1 cellular context compared by ENCODE assay signal in the genomic region with DNA sequence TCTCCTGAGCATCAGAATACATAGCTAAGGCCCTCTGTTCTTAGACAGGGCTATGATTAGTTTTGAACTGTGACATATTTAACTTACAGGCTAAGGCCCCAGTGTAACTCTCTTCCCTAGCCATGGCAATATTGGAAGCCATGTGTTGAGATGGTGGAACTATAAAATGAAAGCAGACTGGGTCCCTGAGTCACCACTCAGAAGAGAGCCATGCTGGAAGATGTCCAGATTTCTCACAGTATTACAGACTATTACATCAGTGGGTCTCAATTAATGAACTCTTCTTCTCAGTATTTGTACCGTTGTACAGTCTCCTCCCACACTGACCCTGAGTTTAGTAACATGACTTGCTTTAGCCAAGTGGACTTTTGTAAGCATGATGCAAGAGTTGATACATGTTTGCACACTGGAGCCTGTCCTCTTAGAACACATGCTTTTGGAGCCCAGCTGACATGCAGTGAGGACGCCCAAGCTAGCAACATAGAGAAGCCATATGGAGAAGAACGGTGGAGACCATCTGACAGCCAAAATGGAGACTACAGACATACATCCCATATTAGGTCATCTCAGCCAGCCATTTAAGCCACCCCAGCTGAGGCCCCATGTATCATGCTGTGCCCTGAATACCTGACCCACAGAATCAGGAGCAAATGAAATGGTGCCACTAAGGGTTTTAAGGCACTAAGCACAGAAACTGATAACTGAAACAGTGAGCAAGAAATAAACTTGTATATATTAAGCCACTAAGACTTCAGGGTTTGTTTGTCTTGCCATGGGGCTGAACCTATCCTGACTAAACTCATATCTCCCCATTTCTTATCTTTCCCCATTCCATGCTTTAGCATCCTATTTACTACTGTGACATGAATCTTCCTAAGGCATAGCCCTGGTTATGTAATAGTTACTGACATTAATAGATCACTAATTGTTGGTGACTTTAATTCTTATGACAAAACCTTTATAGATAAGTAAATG.
TF ChIP-seq lines count a peak whose summit lies in the region.

No MANE protein-coding gene starts in this region.

TF ChIP-seq in K562, 482 proteins besides CTCF, POLR2A, EP300 and RAD21 (continued from another document and continues in another):
- TF ChIP-seq, protein P1, sequence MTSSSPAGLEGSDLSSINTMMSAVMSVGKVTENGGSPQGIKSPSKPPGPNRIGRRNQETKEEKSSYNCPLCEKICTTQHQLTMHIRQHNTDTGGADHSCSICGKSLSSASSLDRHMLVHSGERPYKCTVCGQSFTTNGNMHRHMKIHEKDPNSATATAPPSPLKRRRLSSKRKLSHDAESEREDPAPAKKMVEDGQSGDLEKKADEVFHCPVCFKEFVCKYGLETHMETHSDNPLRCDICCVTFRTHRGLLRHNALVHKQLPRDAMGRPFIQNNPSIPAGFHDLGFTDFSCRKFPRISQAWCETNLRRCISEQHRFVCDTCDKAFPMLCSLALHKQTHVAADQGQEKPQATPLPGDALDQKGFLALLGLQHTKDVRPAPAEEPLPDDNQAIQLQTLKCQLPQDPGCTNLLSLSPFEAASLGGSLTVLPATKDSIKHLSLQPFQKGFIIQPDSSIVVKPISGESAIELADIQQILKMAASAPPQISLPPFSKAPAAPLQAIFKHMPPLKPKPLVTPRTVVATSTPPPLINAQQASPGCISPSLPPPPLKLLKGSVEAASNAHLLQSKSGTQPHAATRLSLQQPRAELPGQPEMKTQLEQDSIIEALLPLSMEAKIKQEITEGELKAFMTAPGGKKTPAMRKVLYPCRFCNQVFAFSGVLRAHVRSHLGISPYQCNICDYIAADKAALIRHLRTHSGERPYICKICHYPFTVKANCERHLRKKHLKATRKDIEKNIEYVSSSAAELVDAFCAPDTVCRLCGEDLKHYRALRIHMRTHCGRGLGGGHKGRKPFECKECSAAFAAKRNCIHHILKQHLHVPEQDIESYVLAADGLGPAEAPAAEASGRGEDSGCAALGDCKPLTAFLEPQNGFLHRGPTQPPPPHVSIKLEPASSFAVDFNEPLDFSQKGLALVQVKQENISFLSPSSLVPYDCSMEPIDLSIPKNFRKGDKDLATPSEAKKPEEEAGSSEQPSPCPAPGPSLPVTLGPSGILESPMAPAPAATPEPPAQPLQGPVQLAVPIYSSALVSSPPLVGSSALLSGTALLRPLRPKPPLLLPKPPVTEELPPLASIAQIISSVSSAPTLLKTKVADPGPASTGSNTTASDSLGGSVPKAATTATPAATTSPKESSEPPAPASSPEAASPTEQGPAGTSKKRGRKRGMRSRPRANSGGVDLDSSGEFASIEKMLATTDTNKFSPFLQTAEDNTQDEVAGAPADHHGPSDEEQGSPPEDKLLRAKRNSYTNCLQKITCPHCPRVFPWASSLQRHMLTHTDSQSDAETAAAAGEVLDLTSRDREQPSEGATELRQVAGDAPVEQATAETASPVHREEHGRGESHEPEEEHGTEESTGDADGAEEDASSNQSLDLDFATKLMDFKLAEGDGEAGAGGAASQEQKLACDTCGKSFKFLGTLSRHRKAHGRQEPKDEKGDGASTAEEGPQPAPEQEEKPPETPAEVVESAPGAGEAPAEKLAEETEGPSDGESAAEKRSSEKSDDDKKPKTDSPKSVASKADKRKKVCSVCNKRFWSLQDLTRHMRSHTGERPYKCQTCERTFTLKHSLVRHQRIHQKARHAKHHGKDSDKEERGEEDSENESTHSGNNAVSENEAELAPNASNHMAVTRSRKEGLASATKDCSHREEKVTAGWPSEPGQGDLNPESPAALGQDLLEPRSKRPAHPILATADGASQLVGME (CRISPR knock-in tag; IDR thresholded peaks at IDR 0.05): peak; percentile 79
- TF ChIP-seq SRSF7 (optimal IDR thresholded peaks at IDR 0.05; ENCODE audit: low read depth, low read length) (no peak), RUNX1 (IDR thresholded peaks at IDR 0.05; ENCODE audit: low read depth) (no peak), BRF1 (IDR thresholded peaks at IDR 0.05; ENCODE audit: borderline replicate concordance, extremely low read depth, insufficient read length) (no peak), RBM17 (IDR thresholded peaks at IDR 0.05; ENCODE audit: borderline replicate concordance, low read depth, low read length) (no peak), CXXC5 (CRISPR knock-in tag; IDR thresholded peaks at IDR 0.05) (peak; percentile 87), YY1 (IDR thresholded peaks at IDR 0.05; ENCODE audit: borderline replicate concordance in 1 of 3, control insufficient read depth in 1 of 3, extremely low read depth in 1 of 3, insufficient read depth in 3 of 3, insufficient read length in 1 of 3, insufficient replicate concordance in 2 of 3, low read depth in 1 of 3, low read length in 2 of 3) (no peak), HDAC3 (IDR thresholded peaks at IDR 0.05; ENCODE audit: borderline replicate concordance, partially characterized antibody) (peak; percentile 68), KHSRP (IDR thresholded peaks at IDR 0.05) (no peak), ATF1 (CRISPR knock-in tag; IDR thresholded peaks at IDR 0.05) (no peak), ATF1 (tag; IDR thresholded peaks at IDR 0.05) (peak; percentile 49), NFIX (CRISPR knock-in tag; IDR thresholded peaks at IDR 0.05; ENCODE audit: low read depth) (peak; percentile 21; the same call in 1 of the 2 replicates), ZNF551 (CRISPR knock-in tag; IDR thresholded peaks at IDR 0.05) (no peak), HNRNPK (IDR thresholded peaks at IDR 0.05; ENCODE audit: low read depth, low read length, poor library complexity, severe bottlenecking) (no peak), NR2C1 (IDR thresholded peaks at IDR 0.05) (no peak; the same call in 1 of the 2 replicates), NR2C1 (tag; IDR thresholded peaks at IDR 0.05) (peak; percentile 83), ZNF507 (tag; conservative IDR thresholded peaks at IDR 0.05) (no peak), ZNF785 (CRISPR knock-in tag; IDR thresholded peaks at IDR 0.05) (no peak), ZFP30 (CRISPR knock-in tag; IDR thresholded peaks at IDR 0.05; ENCODE audit: borderline replicate concordance) (no peak), CHD4 (IDR thresholded peaks at IDR 0.05; ENCODE audit: insufficient read depth, insufficient replicate concordance, low read depth, low read length, poor library complexity, severe bottlenecking) (no peak), ZNF12 (CRISPR knock-in tag; IDR thresholded peaks at IDR 0.05) (peak; percentile 93), TARDBP (IDR thresholded peaks at IDR 0.05) (no peak), NFATC3 (IDR thresholded peaks at IDR 0.05) (no peak), NFE2 (IDR thresholded peaks at IDR 0.05; ENCODE audit: low read depth) (peak; percentile 57), BACH1 (tag; IDR thresholded peaks at IDR 0.05) (peak; percentile 88; the same call in 1 of the 2 replicates), ZNF395 (CRISPR knock-in tag; IDR thresholded peaks at IDR 0.05) (peak; percentile 94), ZNF324 (CRISPR knock-in tag; IDR thresholded peaks at IDR 0.05) (peak; percentile 51; the same call in 1 of the 2 replicates), NRF1 (conservative IDR thresholded peaks at IDR 0.05 in 1 of 2, IDR thresholded peaks at IDR 0.05 in 1 of 2) (peak; percentile 35 to 36; a peak in 2 of 4 replicates), ZNF197 (CRISPR knock-in tag; IDR thresholded peaks at IDR 0.05; ENCODE audit: low read depth) (peak; percentile 85), THRB (CRISPR knock-in tag; conservative IDR thresholded peaks at IDR 0.05) (0 out of 2 replicates have a peak, but pooled peaks have one; percentile 34), TRIM24 (IDR thresholded peaks at IDR 0.05) (peak; percentile 94 to 98; a peak in 2 of 4 replicates), MNT (conservative IDR thresholded peaks at IDR 0.05) (peak; percentile 18 to 37; a peak in 2 of 4 replicates)
- TF ChIP-seq, protein P2, sequence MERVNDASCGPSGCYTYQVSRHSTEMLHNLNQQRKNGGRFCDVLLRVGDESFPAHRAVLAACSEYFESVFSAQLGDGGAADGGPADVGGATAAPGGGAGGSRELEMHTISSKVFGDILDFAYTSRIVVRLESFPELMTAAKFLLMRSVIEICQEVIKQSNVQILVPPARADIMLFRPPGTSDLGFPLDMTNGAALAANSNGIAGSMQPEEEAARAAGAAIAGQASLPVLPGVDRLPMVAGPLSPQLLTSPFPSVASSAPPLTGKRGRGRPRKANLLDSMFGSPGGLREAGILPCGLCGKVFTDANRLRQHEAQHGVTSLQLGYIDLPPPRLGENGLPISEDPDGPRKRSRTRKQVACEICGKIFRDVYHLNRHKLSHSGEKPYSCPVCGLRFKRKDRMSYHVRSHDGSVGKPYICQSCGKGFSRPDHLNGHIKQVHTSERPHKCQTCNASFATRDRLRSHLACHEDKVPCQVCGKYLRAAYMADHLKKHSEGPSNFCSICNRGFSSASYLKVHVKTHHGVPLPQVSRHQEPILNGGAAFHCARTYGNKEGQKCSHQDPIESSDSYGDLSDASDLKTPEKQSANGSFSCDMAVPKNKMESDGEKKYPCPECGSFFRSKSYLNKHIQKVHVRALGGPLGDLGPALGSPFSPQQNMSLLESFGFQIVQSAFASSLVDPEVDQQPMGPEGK (CRISPR knock-in tag; IDR thresholded peaks at IDR 0.05; ENCODE audit: borderline replicate concordance): no peak
- TF ChIP-seq, protein P3, sequence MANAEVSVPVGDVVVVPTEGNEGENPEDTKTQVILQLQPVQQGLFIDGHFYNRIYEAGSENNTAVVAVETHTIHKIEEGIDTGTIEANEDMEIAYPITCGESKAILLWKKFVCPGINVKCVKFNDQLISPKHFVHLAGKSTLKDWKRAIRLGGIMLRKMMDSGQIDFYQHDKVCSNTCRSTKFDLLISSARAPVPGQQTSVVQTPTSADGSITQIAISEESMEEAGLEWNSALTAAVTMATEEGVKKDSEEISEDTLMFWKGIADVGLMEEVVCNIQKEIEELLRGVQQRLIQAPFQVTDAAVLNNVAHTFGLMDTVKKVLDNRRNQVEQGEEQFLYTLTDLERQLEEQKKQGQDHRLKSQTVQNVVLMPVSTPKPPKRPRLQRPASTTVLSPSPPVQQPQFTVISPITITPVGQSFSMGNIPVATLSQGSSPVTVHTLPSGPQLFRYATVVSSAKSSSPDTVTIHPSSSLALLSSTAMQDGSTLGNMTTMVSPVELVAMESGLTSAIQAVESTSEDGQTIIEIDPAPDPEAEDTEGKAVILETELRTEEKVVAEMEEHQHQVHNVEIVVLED (CRISPR knock-in tag; IDR thresholded peaks at IDR 0.05): peak; percentile 33
- TF ChIP-seq, protein P4, sequence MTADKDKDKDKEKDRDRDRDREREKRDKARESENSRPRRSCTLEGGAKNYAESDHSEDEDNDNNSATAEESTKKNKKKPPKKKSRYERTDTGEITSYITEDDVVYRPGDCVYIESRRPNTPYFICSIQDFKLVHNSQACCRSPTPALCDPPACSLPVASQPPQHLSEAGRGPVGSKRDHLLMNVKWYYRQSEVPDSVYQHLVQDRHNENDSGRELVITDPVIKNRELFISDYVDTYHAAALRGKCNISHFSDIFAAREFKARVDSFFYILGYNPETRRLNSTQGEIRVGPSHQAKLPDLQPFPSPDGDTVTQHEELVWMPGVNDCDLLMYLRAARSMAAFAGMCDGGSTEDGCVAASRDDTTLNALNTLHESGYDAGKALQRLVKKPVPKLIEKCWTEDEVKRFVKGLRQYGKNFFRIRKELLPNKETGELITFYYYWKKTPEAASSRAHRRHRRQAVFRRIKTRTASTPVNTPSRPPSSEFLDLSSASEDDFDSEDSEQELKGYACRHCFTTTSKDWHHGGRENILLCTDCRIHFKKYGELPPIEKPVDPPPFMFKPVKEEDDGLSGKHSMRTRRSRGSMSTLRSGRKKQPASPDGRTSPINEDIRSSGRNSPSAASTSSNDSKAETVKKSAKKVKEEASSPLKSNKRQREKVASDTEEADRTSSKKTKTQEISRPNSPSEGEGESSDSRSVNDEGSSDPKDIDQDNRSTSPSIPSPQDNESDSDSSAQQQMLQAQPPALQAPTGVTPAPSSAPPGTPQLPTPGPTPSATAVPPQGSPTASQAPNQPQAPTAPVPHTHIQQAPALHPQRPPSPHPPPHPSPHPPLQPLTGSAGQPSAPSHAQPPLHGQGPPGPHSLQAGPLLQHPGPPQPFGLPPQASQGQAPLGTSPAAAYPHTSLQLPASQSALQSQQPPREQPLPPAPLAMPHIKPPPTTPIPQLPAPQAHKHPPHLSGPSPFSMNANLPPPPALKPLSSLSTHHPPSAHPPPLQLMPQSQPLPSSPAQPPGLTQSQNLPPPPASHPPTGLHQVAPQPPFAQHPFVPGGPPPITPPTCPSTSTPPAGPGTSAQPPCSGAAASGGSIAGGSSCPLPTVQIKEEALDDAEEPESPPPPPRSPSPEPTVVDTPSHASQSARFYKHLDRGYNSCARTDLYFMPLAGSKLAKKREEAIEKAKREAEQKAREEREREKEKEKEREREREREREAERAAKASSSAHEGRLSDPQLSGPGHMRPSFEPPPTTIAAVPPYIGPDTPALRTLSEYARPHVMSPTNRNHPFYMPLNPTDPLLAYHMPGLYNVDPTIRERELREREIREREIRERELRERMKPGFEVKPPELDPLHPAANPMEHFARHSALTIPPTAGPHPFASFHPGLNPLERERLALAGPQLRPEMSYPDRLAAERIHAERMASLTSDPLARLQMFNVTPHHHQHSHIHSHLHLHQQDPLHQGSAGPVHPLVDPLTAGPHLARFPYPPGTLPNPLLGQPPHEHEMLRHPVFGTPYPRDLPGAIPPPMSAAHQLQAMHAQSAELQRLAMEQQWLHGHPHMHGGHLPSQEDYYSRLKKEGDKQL (CRISPR knock-in tag; IDR thresholded peaks at IDR 0.05; ENCODE audit: borderline replicate concordance): no peak
